Comparison of ENCODE assay signal across 10 cellular contexts in genomic region chr1:183932412-183932811, GRCh38.
DNase-seq lines count a peak whose midpoint lies in the region; ATAC-seq and TF ChIP-seq lines count a peak whose summit lies in the region.
"Had no signal": no experiment of that assay in that cellular context is flagged by ENCODE, and none has a peak within 500 bp of the region (broad histone marks: within the 10 kb centered on the region; RNA-seq: fewer than 3 reads in every experiment).

No MANE protein-coding gene starts in this region.

- H2AK5ac ChIP-seq in trophoblast cell (ENCODE audit: low read length) = no peak overlapping the region

- TF ChIP-seq CTCF in fibroblast of mammary gland (conservative IDR thresholded peaks at IDR 0.05; ENCODE audit: control insufficient read depth, insufficient read depth, low read depth, low read length) (no peak), tibial nerve (IDR thresholded peaks at IDR 0.05) (no peak)

- no peak overlapping the region for H2BK5ac ChIP-seq in trophoblast cell (ENCODE audit: low read depth, low read length, poor library complexity)

- H3K4me1 ChIP-seq in mesodermal cell (ENCODE audit: control insufficient read depth, insufficient read depth, low read length, poor library complexity, severe bottlenecking) (no peaks in the 10 kb centered on the region), tibial nerve (peaks cover 0 to 25% (median 0%) of the 10 kb centered on the region in 4 donors), trophoblast cell (ENCODE audit: control insufficient read depth in 1 of 2, insufficient read depth in 2 of 2, low read length in 2 of 2) (no peaks in the 10 kb centered on the region)

- no peak overlapping the region for H3K14ac ChIP-seq in trophoblast cell (ENCODE audit: low read length)

- no peaks in the 10 kb centered on the region for H3K27me3 ChIP-seq in tibial nerve
- no peaks in the 10 kb centered on the region for H3K27me3 ChIP-seq in trophoblast cell (ENCODE audit: insufficient read depth, low read length)

- H3K79me2 ChIP-seq in trophoblast cell (ENCODE audit: control insufficient read depth, insufficient read depth, low read length, poor library complexity) = no peaks in the 10 kb centered on the region

- 84 to 87% methylated on average over 14 of the region's 15 CpGs for WGBS in mesodermal cell (ENCODE audit: insufficient coverage in 2 of 2), 2 experiments
- WGBS in tibial nerve, 2 donors = 45 to 64% methylated on average over 15 of the region's 15 CpGs
- WGBS in trophoblast cell (ENCODE audit: extremely low coverage, insufficient coverage, insufficient read length) = no CpG with 5 or more reads among the region's 15 CpGs

- H3K9me3 ChIP-seq in mesodermal cell (ENCODE audit: control insufficient read depth, low read length) = no peaks in the 10 kb centered on the region
- no peaks in the 10 kb centered on the region for H3K9me3 ChIP-seq in tibial nerve
- no peaks in the 10 kb centered on the region for H3K9me3 ChIP-seq in trophoblast cell (ENCODE audit: insufficient read depth, low read depth, low read length)

- H3K36me3 ChIP-seq in mesodermal cell (ENCODE audit: control insufficient read depth, insufficient read depth, low read length) (peaks cover 25% of the 10 kb centered on the region), tibial nerve (peaks cover 0 to 20% (median 0%) of the 10 kb centered on the region in 3 donors), trophoblast cell (ENCODE audit: control insufficient read depth in 1 of 2, insufficient read depth in 2 of 2, low read length in 2 of 2) (peaks cover 0 to 2% of the 10 kb centered on the region in 2 experiments)

- DNase-seq in T1000 (lab: John Stamatoyannopoulos, UW) (peak; percentile 40), fibroblast of mammary gland (ENCODE audit: low read depth) (peak; percentile 90), tibial nerve (ENCODE audit: low spot score in 2 of 2) (peak; percentile 59 to 70), NOMO-1 (lab: John Stamatoyannopoulos, UW; ENCODE audit: unreplicated experiment in 2 of 2) (no peak), trophoblast cell (no peak)
- DNase-seq: GOT3; stimulated activated CD4-positive, alpha-beta T cell treated with anti-CD3 and anti-CD28 coated beads, Interleukin-15, amount 100 ng/mL, for 24 hours had no signal

- H4K91ac ChIP-seq in trophoblast cell (ENCODE audit: low read depth, low read length) = no peak overlapping the region

- H2BK120ac ChIP-seq in trophoblast cell (ENCODE audit: insufficient read depth, low read length, poor library complexity) = no peak overlapping the region

- no peak overlapping the region for H3K4ac ChIP-seq in trophoblast cell (ENCODE audit: low read depth, low read length)

- no peak overlapping the region for H3K4me3 ChIP-seq in fibroblast of mammary gland (ENCODE audit: control insufficient read depth, low read depth, low read length)
- no peak overlapping the region for H3K4me3 ChIP-seq in mesodermal cell (ENCODE audit: extremely low read depth, insufficient read depth, low read length, poor library complexity, severe bottlenecking)
- no peak overlapping the region for H3K4me3 ChIP-seq in tibial nerve
- H3K4me3 ChIP-seq in trophoblast cell (ENCODE audit: low read depth, low read length) = no peak overlapping the region

- H3K27ac ChIP-seq in mesodermal cell (ENCODE audit: low read depth, low read length, severe bottlenecking) (peak overlapping the region; percentile 23), tibial nerve (peak overlapping the region in 1 of 4 donors; percentile 5), trophoblast cell (ENCODE audit: low read depth, low read length) (no peak overlapping the region)

- TF ChIP-seq EP300 in tibial nerve (IDR thresholded peaks at IDR 0.05) = peak in 1 of 2 donors; percentile 15

- H3K18ac ChIP-seq in trophoblast cell (ENCODE audit: low read length) = no peak overlapping the region

- H2BK12ac ChIP-seq in trophoblast cell (ENCODE audit: low read length) = no peak overlapping the region

- no peak overlapping the region for H3K23ac ChIP-seq in trophoblast cell (ENCODE audit: low read length)

- no peak overlapping the region for H2AFZ ChIP-seq in trophoblast cell (ENCODE audit: insufficient read depth, low read length, poor library complexity)

- H3K9ac ChIP-seq in trophoblast cell (ENCODE audit: low read length) = no peak overlapping the region

- TF ChIP-seq POLR2A in tibial nerve (IDR thresholded peaks at IDR 0.05) = no peak

- no peak for ATAC-seq in GM19351 (IDR thresholded peaks at IDR 0.05; ENCODE audit: unreplicated experiment)
- no peak for ATAC-seq in GM21423 (IDR thresholded peaks at IDR 0.05; ENCODE audit: unreplicated experiment)

- H3K79me1 ChIP-seq in trophoblast cell (ENCODE audit: low read length) = no peaks in the 10 kb centered on the region

- H3K4me2 ChIP-seq in trophoblast cell (ENCODE audit: low read length) = no peak overlapping the region

- no peak overlapping the region for H4K8ac ChIP-seq in trophoblast cell (ENCODE audit: low read depth, low read length)

- no peak overlapping the region for H4K12ac ChIP-seq in trophoblast cell (ENCODE audit: low read depth, low read length)

Comparison
In these comparisons a context has a peak if more than half of its experiments do, and no peak if none do; other contexts are left out.
1. DNase-seq: peak in T1000 (single experiment), fibroblast of mammary gland (single experiment) and tibial nerve (2 of 2); none in NOMO-1 (0 of 2) and trophoblast cell (0 of 2).